ENCODE assay signal across 1 cellular context in genomic region chr1:101526813-101527212, GRCh38.
TF ChIP-seq lines count a peak whose summit lies in the region.

No MANE protein-coding gene starts in this region.

TF ChIP-seq in SK-N-SH treated with all-trans-retinoic acid at 6 μM for 48 hours, 23 proteins besides CTCF, POLR2A, EP300 and RAD21 (continued from another document):
- TF ChIP-seq PATZ1 (CRISPR knock-in tag; IDR thresholded peaks at IDR 0.05; ENCODE audit: borderline replicate concordance) (no peak), TCF4 (CRISPR knock-in tag; IDR thresholded peaks at IDR 0.05; ENCODE audit: borderline replicate concordance) (no peak), ARNTL (CRISPR knock-in tag; IDR thresholded peaks at IDR 0.05; ENCODE audit: borderline replicate concordance, low read depth) (no peak), TSHZ2 (CRISPR knock-in tag; IDR thresholded peaks at IDR 0.05) (no peak), CSRNP3 (CRISPR knock-in tag; IDR thresholded peaks at IDR 0.05) (no peak), ESRRG (CRISPR knock-in tag; IDR thresholded peaks at IDR 0.05) (no peak), POU6F1 (CRISPR knock-in tag; IDR thresholded peaks at IDR 0.05; ENCODE audit: borderline replicate concordance, low read depth) (no peak), CSDC2 (CRISPR knock-in tag; IDR thresholded peaks at IDR 0.05) (no peak)
TF ChIP-seq in SK-N-SH treated with all-trans-retinoic acid at 6 μM for 48 hours: peak in this region for 0.
